In genomic region chr1:223258751-223259177, GRCh38 we compare ENCODE assay signal across 15 cellular contexts.
DNase-seq lines count a peak whose midpoint lies in the region; ATAC-seq and TF ChIP-seq lines count a peak whose summit lies in the region.
"Had no signal": no experiment of that assay in that cellular context is flagged by ENCODE, and none has a peak within 500 bp of the region (broad histone marks: within the 10 kb centered on the region; RNA-seq: fewer than 3 reads in every experiment).

No MANE protein-coding gene starts in this region.

- H3K4me1 Mint-ChIP-seq in chondrocyte (ENCODE audit: low read depth): no peaks in the 10 kb centered on the region

- DNase-seq in SKM-1 treated with dmso at 0.1 percent for 144 hours (lab: John Stamatoyannopoulos, UW; ENCODE audit: unreplicated experiment) (peak; percentile 34), SKM-1 (lab: John Stamatoyannopoulos, UW; ENCODE audit: unreplicated experiment) (no peak), RPMI7951 (ENCODE audit: low read depth) (peak; percentile 46), fibroblast of the aortic adventitia (ENCODE audit: low read depth) (peak; percentile 71), upper lobe of right lung (no peak), hepatic stellate cell (ENCODE audit: low spot score) (no peak), GM10266 (ENCODE audit: extremely low spot score) (no peak), chondrocyte (ENCODE audit: low spot score) (no peak)
- DNase-seq: activated CD8-positive, alpha-beta T cell treated with anti-CD3 and anti-CD28 coated beads for 36 hours; amniotic stem cell; erythroblast; left ventricle myocardium superior had no signal

- H3K4me1 ChIP-seq in upper lobe of right lung: no peaks in the 10 kb centered on the region

- H3K4me3 ChIP-seq in fibroblast of the aortic adventitia (ENCODE audit: low read depth, low read length) (no peak overlapping the region), upper lobe of right lung (no peak overlapping the region)
- H3K4me3 ChIP-seq: BLaER1 had no signal

- H3K27ac ChIP-seq in upper lobe of right lung: no peak overlapping the region
- H3K27ac ChIP-seq: BLaER1 had no signal

- no peaks in the 10 kb centered on the region for H3K9me3 ChIP-seq in upper lobe of right lung
- H3K9me3 ChIP-seq: BLaER1 had no signal

- no peak for TF ChIP-seq CTCF in fibroblast of the aortic adventitia (IDR thresholded peaks at IDR 0.05; ENCODE audit: insufficient read depth, low read length)
- TF ChIP-seq CTCF in upper lobe of right lung (IDR thresholded peaks at IDR 0.05): no peak
- no peak for TF ChIP-seq CTCF in GM10266 (IDR thresholded peaks at IDR 0.05; ENCODE audit: control insufficient read depth, insufficient read depth, low read depth, missing control alignments)
- no peak for TF ChIP-seq CTCF in chondrocyte (IDR thresholded peaks at IDR 0.05)

- H3K4me3 Mint-ChIP-seq in chondrocyte (ENCODE audit: unreplicated experiment): no peak overlapping the region
- H3K4me3 Mint-ChIP-seq: activated CD8-positive, alpha-beta T cell treated with anti-CD3 and anti-CD28 coated beads for 36 hours; T-helper 1 cell treated with Interleukin-12 subunit alpha and Interleukin-12 subunit beta and Interleukin-4 antibody, amounts not matched to agents 30 μg/mL and 1 μg/mL, for 36 hours; type B pancreatic cell had no signal

- H3K36me3 ChIP-seq in upper lobe of right lung: no peaks in the 10 kb centered on the region
- H3K36me3 ChIP-seq: BLaER1 had no signal

- no peak overlapping the region for H3K27ac Mint-ChIP-seq in chondrocyte (ENCODE audit: unreplicated experiment)
- H3K27ac Mint-ChIP-seq: activated CD8-positive, alpha-beta T cell treated with anti-CD3 and anti-CD28 coated beads for 36 hours; T-helper 1 cell treated with Interleukin-12 subunit alpha and Interleukin-12 subunit beta and Interleukin-4 antibody, amounts not matched to agents 30 μg/mL and 1 μg/mL, for 36 hours; type B pancreatic cell had no signal

- peak; percentile 37 for ATAC-seq in upper lobe of right lung
- ATAC-seq: activated CD8-positive, alpha-beta T cell treated with anti-CD3 and anti-CD28 coated beads for 36 hours; left ventricle myocardium superior had no signal

- no peaks in the 10 kb centered on the region for H3K9me3 Mint-ChIP-seq in chondrocyte (ENCODE audit: low read depth)
- H3K9me3 Mint-ChIP-seq: activated CD8-positive, alpha-beta T cell treated with anti-CD3 and anti-CD28 coated beads for 36 hours; T-helper 1 cell treated with Interleukin-12 subunit alpha and Interleukin-12 subunit beta and Interleukin-4 antibody, amounts not matched to agents 30 μg/mL and 1 μg/mL, for 36 hours; type B pancreatic cell had no signal

- intact Hi-C loops in upper lobe of right lung (cut with DNase I): no loop called here

- peaks cover 11% of the 10 kb centered on the region for H3K27me3 Mint-ChIP-seq in chondrocyte (ENCODE audit: low read depth)
- H3K27me3 Mint-ChIP-seq: activated CD8-positive, alpha-beta T cell treated with anti-CD3 and anti-CD28 coated beads for 36 hours had no signal

- no peaks in the 10 kb centered on the region for H3K27me3 ChIP-seq in upper lobe of right lung
- H3K27me3 ChIP-seq: BLaER1 had no signal

- no peaks in the 10 kb centered on the region for H3K36me3 Mint-ChIP-seq in chondrocyte (ENCODE audit: low read depth)
- H3K36me3 Mint-ChIP-seq: type B pancreatic cell had no signal

Comparison
In these comparisons a context has a peak if more than half of its experiments do, and no peak if none do; other contexts are left out.
1. DNase-seq: peak in SKM-1 treated with dmso at 0.1 percent for 144 hours (single experiment), RPMI7951 (single experiment) and fibroblast of the aortic adventitia (single experiment); none in SKM-1 (single experiment), upper lobe of right lung (single experiment), hepatic stellate cell (single experiment), GM10266 (single experiment) and chondrocyte (single experiment).